ENCODE assay signal across 31 cellular contexts in the genomic region with DNA sequence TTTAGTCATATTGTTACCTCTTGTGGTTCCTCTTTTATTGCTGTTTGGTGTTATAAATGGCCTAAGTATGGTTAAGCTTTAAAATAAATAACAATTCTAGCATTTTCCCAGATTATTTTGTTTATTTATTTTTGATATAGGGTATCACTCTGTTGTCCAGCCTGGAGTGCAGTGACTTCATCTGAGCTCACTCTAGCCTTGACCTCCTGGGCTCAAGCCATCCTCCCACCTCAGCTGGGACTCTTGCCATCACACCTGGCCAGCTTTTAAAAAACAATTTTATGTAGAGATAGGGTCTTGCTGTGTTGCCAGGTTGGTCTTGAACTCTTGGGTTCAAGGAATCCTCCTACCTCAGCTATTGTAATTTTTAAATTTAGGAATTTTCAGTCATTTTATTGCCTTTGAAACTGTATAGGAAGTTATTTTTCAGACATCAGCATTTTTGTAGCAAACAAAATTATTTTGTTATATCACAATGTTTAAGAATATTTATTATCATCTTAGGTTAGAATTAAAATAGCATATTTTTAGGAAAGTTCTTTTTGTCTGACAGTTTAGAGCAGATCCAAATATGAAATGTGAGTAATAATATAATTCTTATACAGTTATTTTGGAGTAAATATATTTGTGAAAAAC.
"Had no signal": no experiment of that assay in that cellular context is flagged by ENCODE, and none has a peak within 500 bp of the region (broad histone marks: within the 10 kb centered on the region; RNA-seq: fewer than 3 reads in every experiment).

No MANE protein-coding gene starts in this region.

- H3K4me1 Mint-ChIP-seq: activated naive CD8-positive, alpha-beta T cell treated with anti-CD3 and anti-CD28 coated beads, Interleukin-2, amount 50 U/mL, for 24 hours; WTC11 had no signal

- H3K27ac ChIP-seq: brain microvascular endothelial cell, KMS-11, Peyer's patch had no signal

- DNase-seq: activated CD4-positive, alpha-beta memory T cell treated with anti-CD3 and anti-CD28 coated beads for 36 hours; activated CD4-positive, alpha-beta T cell treated with anti-CD3 and anti-CD28 coated beads for 36 hours; activated CD4-positive, alpha-beta T cell treated with anti-CD3 and anti-CD28 coated beads, Interleukin-2, amount 10 ng/mL, durations not matched to agents 7 days and 5 days; activated CD8-positive, alpha-beta memory T cell treated with anti-CD3 and anti-CD28 coated beads, Interleukin-2, amount 50 U/mL, for 48 hours; activated effector memory CD4-positive, alpha-beta T cell treated with Interleukin-2 at 50 U/mL for 16 hours; activated naive CD4-positive, alpha-beta T cell treated with anti-CD3 and anti-CD28 coated beads, Interleukin-2, amount 10 ng/mL, durations not matched to agents 7 days and 5 days; activated naive CD8-positive, alpha-beta T cell treated with anti-CD3 and anti-CD28 coated beads, Interleukin-2, amount 50 U/mL, for 24 hours; activated T-cell treated with anti-CD3 and anti-CD28 coated beads, Interleukin-2, amount 50 U/mL, for 48 hours; anterior cingulate cortex; brain microvascular endothelial cell; central memory CD4-positive, alpha-beta T cell; MM.1S; NCI-H1092 treated with DMSO at 0.1 percent for 48 hours; NCI-H1417; NCI-H146; NCI-H187; NCI-H2029 treated with DMSO at 0.1 percent for 48 hours; NCI-H2107; NCI-H2171; NCI-H510A; NCI-H526; NCI-H748 treated with DMSO at 0.1 percent for 48 hours; NK-92 treated with Interleukin-12 subunit alpha and Interleukin-12 subunit beta, amount 100 ng/mL, for 24 hours; PC-3; Peyer's patch; Right ventricle myocardium superior had no signal

- H3K9me3 Mint-ChIP-seq: activated CD4-positive, alpha-beta memory T cell treated with anti-CD3 and anti-CD28 coated beads for 36 hours; activated CD4-positive, alpha-beta T cell treated with anti-CD3 and anti-CD28 coated beads, Interleukin-2, amount 10 ng/mL, durations not matched to agents 7 days and 5 days; activated naive CD4-positive, alpha-beta T cell treated with anti-CD3 and anti-CD28 coated beads, Interleukin-2, amount 10 ng/mL, durations not matched to agents 7 days and 5 days; activated naive CD8-positive, alpha-beta T cell treated with anti-CD3 and anti-CD28 coated beads, Interleukin-2, amount 50 U/mL, for 24 hours; WTC11 had no signal

- H3K27ac Mint-ChIP-seq: activated CD4-positive, alpha-beta memory T cell treated with anti-CD3 and anti-CD28 coated beads for 36 hours; activated CD4-positive, alpha-beta T cell treated with anti-CD3 and anti-CD28 coated beads for 36 hours; activated CD4-positive, alpha-beta T cell treated with anti-CD3 and anti-CD28 coated beads, Interleukin-2, amount 10 ng/mL, durations not matched to agents 7 days and 5 days; activated naive CD4-positive, alpha-beta T cell treated with anti-CD3 and anti-CD28 coated beads, Interleukin-2, amount 10 ng/mL, durations not matched to agents 7 days and 5 days; activated naive CD8-positive, alpha-beta T cell; activated naive CD8-positive, alpha-beta T cell treated with anti-CD3 and anti-CD28 coated beads, Interleukin-2, amount 50 U/mL, for 24 hours; T-helper 2 cell treated with Interferon-gamma antibody and Interleukin-4, amounts not matched to agents 5 μg/mL and 100 μg/mL, for 36 hours; WTC11 had no signal

- H3K36me3 ChIP-seq: brain microvascular endothelial cell had no signal

- H3K4me1 ChIP-seq: Peyer's patch had no signal

- ATAC-seq: activated CD4-positive, alpha-beta T cell treated with anti-CD3 and anti-CD28 coated beads for 36 hours; activated CD4-positive, CD25-positive, alpha-beta regulatory T cell treated with anti-CD3 and anti-CD28 coated beads, Interleukin-2, amount 50 U/mL, for 24 hours; activated naive CD8-positive, alpha-beta T cell treated with anti-CD3 and anti-CD28 coated beads, Interleukin-2, amount 50 U/mL, for 24 hours; PC-3; WTC11 had no signal

- H3K4me3 ChIP-seq: Peyer's patch had no signal

- H3K9me3 ChIP-seq: Peyer's patch had no signal

- H3K27me3 ChIP-seq: brain microvascular endothelial cell, Peyer's patch had no signal

- H3K27me3 Mint-ChIP-seq: activated CD4-positive, alpha-beta memory T cell treated with anti-CD3 and anti-CD28 coated beads for 36 hours; activated CD4-positive, alpha-beta T cell treated with anti-CD3 and anti-CD28 coated beads for 36 hours; activated CD4-positive, alpha-beta T cell treated with anti-CD3 and anti-CD28 coated beads, Interleukin-2, amount 10 ng/mL, durations not matched to agents 7 days and 5 days; activated naive CD4-positive, alpha-beta T cell treated with anti-CD3 and anti-CD28 coated beads, Interleukin-2, amount 10 ng/mL, durations not matched to agents 7 days and 5 days; activated naive CD8-positive, alpha-beta T cell; activated naive CD8-positive, alpha-beta T cell treated with anti-CD3 and anti-CD28 coated beads, Interleukin-2, amount 50 U/mL, for 24 hours had no signal

- H3K4me3 Mint-ChIP-seq: activated CD4-positive, alpha-beta memory T cell treated with anti-CD3 and anti-CD28 coated beads for 36 hours; activated CD4-positive, alpha-beta T cell treated with anti-CD3 and anti-CD28 coated beads for 36 hours; activated CD4-positive, alpha-beta T cell treated with anti-CD3 and anti-CD28 coated beads, Interleukin-2, amount 10 ng/mL, durations not matched to agents 7 days and 5 days; activated naive CD4-positive, alpha-beta T cell treated with anti-CD3 and anti-CD28 coated beads, Interleukin-2, amount 10 ng/mL, durations not matched to agents 7 days and 5 days; activated naive CD8-positive, alpha-beta T cell; activated naive CD8-positive, alpha-beta T cell treated with anti-CD3 and anti-CD28 coated beads, Interleukin-2, amount 50 U/mL, for 24 hours; T-helper 2 cell treated with Interferon-gamma antibody and Interleukin-4, amounts not matched to agents 5 μg/mL and 100 μg/mL, for 36 hours; WTC11 had no signal

- H3K4me2 ChIP-seq: KMS-11 had no signal
